ENCODE assay signal across 8 cellular contexts in the genomic region with DNA sequence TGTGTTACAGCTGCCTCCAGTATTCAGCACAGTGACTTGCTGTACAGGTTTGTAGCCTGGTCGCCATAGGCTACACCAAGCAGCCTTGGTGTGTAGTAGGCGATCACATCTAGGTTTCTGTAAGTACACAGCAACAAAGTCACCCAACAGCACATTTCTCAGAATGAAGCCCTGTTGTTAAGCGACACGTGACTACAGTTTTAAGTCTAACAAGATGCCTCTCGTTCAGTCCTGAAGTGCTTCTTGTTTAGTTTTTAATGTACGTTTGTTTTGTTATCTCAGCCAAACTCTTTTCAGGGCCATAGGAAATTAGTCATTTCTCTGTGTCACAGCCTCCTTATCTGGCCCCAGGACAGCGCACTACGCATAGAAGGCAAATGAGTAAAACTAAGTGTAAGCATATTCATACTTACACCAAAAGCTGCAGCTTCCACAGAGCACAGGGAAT. TPM values are rescaled to one million over a fixed set of nuclear protein-coding genes. Genes with fewer than 3 reads are reported as not detected.
DNase-seq lines count a peak whose midpoint lies in the region; ATAC-seq and TF ChIP-seq lines count a peak whose summit lies in the region.

No MANE protein-coding gene starts in this region.

- TF ChIP-seq POLR2A in uterus (IDR thresholded peaks at IDR 0.05) = no peak

- H3K4me1 ChIP-seq in uterus (no peaks in the 10 kb centered on the region), foreskin keratinocyte (no peaks in the 10 kb centered on the region)

- H3K27ac ChIP-seq in uterus (peak overlapping the region; percentile 32 to 58), foreskin keratinocyte (no peak overlapping the region)

- no peaks in the 10 kb centered on the region for H3K27me3 ChIP-seq in uterus
- no peaks in the 10 kb centered on the region for H3K27me3 ChIP-seq in foreskin keratinocyte

- TF ChIP-seq CTCF in uterus (IDR thresholded peaks at IDR 0.05) = no peak
- no peak for TF ChIP-seq CTCF in foreskin keratinocyte (conservative IDR thresholded peaks at IDR 0.05)

- no peaks in the 10 kb centered on the region for H3K36me3 ChIP-seq in uterus

- DNase-seq in activated T-helper 1 cell treated with Interleukin-2 at 50 U/mL for 16 hours (ENCODE audit: low read depth) (peak; percentile 36), hepatic stellate cell (ENCODE audit: low spot score) (peak; percentile 79), uterus (no peak), NK-92 (lab: John Stamatoyannopoulos, UW; ENCODE audit: unreplicated experiment) (no peak), foreskin keratinocyte (no peak), HPDE6-E6E7 (ENCODE audit: extremely low spot score) (no peak)

- ATAC-seq in GM18508 (IDR thresholded peaks at IDR 0.05; ENCODE audit: insufficient read depth, unreplicated experiment) (peak; percentile 22), HG02943 (IDR thresholded peaks at IDR 0.05; ENCODE audit: low read depth, unreplicated experiment) (peak; percentile 12), foreskin keratinocyte (no peak)

- no peak overlapping the region for H3K4me3 ChIP-seq in uterus

- intact Hi-C loops in uterus (cut with DNase I; ENCODE audit: low total_unique reads) = no loop called here

- no peaks in the 10 kb centered on the region for H3K9me3 ChIP-seq in uterus

RNA-seq across cellular contexts. Expression of a gene that starts 50.0 kb away (rescaled TPM):
- total RNA-seq in uterus = 10 to 100 TPM in 1 of 4 donors, 1 to 10 TPM in 3; 2.0 to 10.8 (median 3.8) TPM
- not detected in 2 replicates for total RNA-seq in foreskin keratinocyte
- polyA plus RNA-seq in foreskin keratinocyte = not detected in 2 replicates

Comparison
In these comparisons a context has a peak if more than half of its experiments do, and no peak if none do; other contexts are left out.
1. DNase-seq: peak in activated T-helper 1 cell treated with Interleukin-2 at 50 U/mL for 16 hours (single experiment) and hepatic stellate cell (single experiment); none in uterus (0 of 2), NK-92 (single experiment), foreskin keratinocyte (0 of 2) and HPDE6-E6E7 (single experiment).